8 cellular contexts compared by ENCODE assay signal in the genomic region with DNA sequence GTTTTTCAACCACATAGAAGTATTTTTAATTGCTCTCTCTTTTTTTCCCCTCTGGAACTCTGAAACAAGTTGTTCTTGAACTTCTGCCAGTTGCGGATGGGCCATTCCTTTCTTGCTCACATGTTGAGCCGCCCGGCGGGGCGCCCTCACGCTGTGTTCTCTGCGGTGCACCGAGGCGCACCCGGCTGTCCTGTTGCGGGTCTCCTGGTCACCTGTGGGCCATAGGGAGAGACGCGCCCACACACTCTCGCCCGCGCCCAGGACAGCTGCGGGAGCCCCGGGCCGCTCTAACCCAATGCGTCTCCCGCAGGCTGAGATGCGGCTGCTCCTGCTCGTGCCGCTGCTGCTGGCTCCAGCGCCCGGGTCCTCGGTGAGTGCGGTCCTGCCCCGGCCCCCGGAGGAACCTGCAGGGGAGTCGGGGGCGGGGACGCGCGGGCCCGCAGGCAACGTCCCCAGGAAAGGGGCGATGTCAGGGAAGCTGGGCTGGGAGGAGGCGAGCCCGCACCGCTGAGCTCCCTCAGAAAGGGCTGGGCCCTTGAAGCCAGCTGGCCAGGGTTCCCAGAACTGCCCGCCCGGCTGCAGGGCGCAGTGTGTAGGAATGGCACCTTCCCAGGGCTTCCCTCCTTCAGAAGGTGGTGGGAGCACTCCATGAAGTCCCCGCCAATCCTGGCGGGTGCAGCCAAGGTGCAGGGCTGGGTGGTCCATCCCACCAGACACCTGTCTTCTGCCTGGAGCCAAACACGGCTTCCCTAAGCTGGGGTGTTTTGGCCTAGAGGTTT. TPM values are rescaled to one million over a fixed set of nuclear protein-coding genes. Genes with fewer than 3 reads are reported as not detected.
DNase-seq lines count a peak whose midpoint lies in the region; ATAC-seq, FAIRE-seq and TF ChIP-seq lines count a peak whose summit lies in the region.

No MANE protein-coding gene starts in this region.

- ATAC-seq in left cardiac atrium (peak; percentile 28 to 34), GM19397 (IDR thresholded peaks at IDR 0.05; ENCODE audit: unreplicated experiment) (no peak), HG03457 (IDR thresholded peaks at IDR 0.05; ENCODE audit: unreplicated experiment) (no peak), GM18909 (IDR thresholded peaks at IDR 0.05; ENCODE audit: poor library complexity, unreplicated experiment) (no peak)

- no peak for TF ChIP-seq POLR2A in GM12892 (IDR thresholded peaks at IDR 0.05; ENCODE audit: low read depth, low read length)

- DNase-seq in GM12892 (ENCODE audit: insufficient read length) (peak; percentile 18), anterior cingulate cortex (lab: John Stamatoyannopoulos, UW) (peak in 35 of 58 donors; percentile 13 to 75 (median 41)), left cardiac atrium (peak; percentile 68), retina (peak; percentile 62), foreskin melanocyte (no peak)

- no peak for FAIRE-seq in GM12892 (lab: Jason Lieb, UNC)

- intact Hi-C loops in left cardiac atrium (cut with DNase I), result no loop called here

RNA-seq across cellular contexts. Expression of gene PAPLN, which starts 2.3 kb away (rescaled TPM):
- polyA plus RNA-seq in GM12892 (2012; ENCODE audit: missing spikeins), result 9.8 TPM
- total RNA-seq in left cardiac atrium, result 1 to 10 TPM; 3.1 to 7.5 TPM

Comparison
In these comparisons a context has a peak if more than half of its experiments do, and no peak if none do; other contexts are left out.
1. ATAC-seq: peak in left cardiac atrium (2 of 2); none in GM19397 (single experiment), HG03457 (single experiment) and GM18909 (single experiment).